ENCODE assay signal across 21 cellular contexts in genomic region chr1:58943776-58944175, GRCh38.
DNase-seq lines count a peak whose midpoint lies in the region; ATAC-seq and TF ChIP-seq lines count a peak whose summit lies in the region.
"Had no signal": no experiment of that assay in that cellular context is flagged by ENCODE, and none has a peak within 500 bp of the region (broad histone marks: within the 10 kb centered on the region; RNA-seq: fewer than 3 reads in every experiment).

No MANE protein-coding gene starts in this region.

- H3K27ac ChIP-seq in breast epithelium (no peak overlapping the region), mesenchymal stem cell (ENCODE audit: low read length, poor library complexity, severe bottlenecking) (no peak overlapping the region)
- H3K27ac ChIP-seq: GM23248, thoracic aorta had no signal

- no peaks in the 10 kb centered on the region for H3K9me3 ChIP-seq in breast epithelium
- H3K9me3 ChIP-seq in mesenchymal stem cell (ENCODE audit: control insufficient read depth, low read length): no peaks in the 10 kb centered on the region
- H3K9me3 ChIP-seq: thoracic aorta had no signal

- H3K18ac ChIP-seq in mesenchymal stem cell (ENCODE audit: low read depth in 1 of 2, low read length in 2 of 2): peak overlapping the region in 1 of 2 experiments; percentile 29

- no peak overlapping the region for H2BK120ac ChIP-seq in mesenchymal stem cell (ENCODE audit: low read depth, low read length)

- TF ChIP-seq CTCF in MCF 10A (IDR thresholded peaks at IDR 0.05; ENCODE audit: unreplicated experiment) (no peak), breast epithelium (IDR thresholded peaks at IDR 0.05) (no peak)

- H2AK5ac ChIP-seq in mesenchymal stem cell (ENCODE audit: low read length, severe bottlenecking): peak overlapping the region; percentile 60

- peak overlapping the region; percentile 37 for H2AFZ ChIP-seq in mesenchymal stem cell (ENCODE audit: low read depth, low read length)
- H2AFZ ChIP-seq: GM23248 had no signal

- peak in 1 of 2 donors; percentile 18 for ATAC-seq in activated naive CD4-positive, alpha-beta T cell treated with anti-CD3 and anti-CD28 coated beads, Interleukin-2, amount 50 U/mL, for 72 hours
- ATAC-seq: left lobe of liver, Right ventricle myocardium inferior had no signal

- no peak overlapping the region for H2BK15ac ChIP-seq in mesenchymal stem cell (ENCODE audit: low read depth, poor library complexity, severe bottlenecking)

- peak overlapping the region in 1 of 2 experiments; percentile 39 for H2BK12ac ChIP-seq in mesenchymal stem cell (ENCODE audit: low read length in 2 of 2)

- no peak overlapping the region for H4K8ac ChIP-seq in mesenchymal stem cell (ENCODE audit: low read length)

- CTCF ChIA-PET in MCF 10A (lab: Yijun Ruan, JAX) (interaction anchor here (0.6 to 1.1 kb wide), 2 partner anchors 432 to 796 kb away, joined by 3 to 4 read pairs; no protein-coding TSS in a partner anchor), HEK293T (lab: Yijun Ruan, JAX) (no interaction called here)

- H3K79me1 ChIP-seq in mesenchymal stem cell (replicated peaks; ENCODE audit: low read length, poor library complexity, severe bottlenecking): no peaks in the 10 kb centered on the region

- H3K4me2 ChIP-seq in mesenchymal stem cell (ENCODE audit: low read length, poor library complexity, severe bottlenecking): no peak overlapping the region

- H3K4me1 ChIP-seq in breast epithelium (no peaks in the 10 kb centered on the region), mesenchymal stem cell (ENCODE audit: control insufficient read depth, insufficient read depth, low read depth, low read length) (peaks cover 3% of the 10 kb centered on the region)

- H3K27ac Mint-ChIP-seq in MCF 10A (ENCODE audit: low read depth, unreplicated experiment): no peak overlapping the region
- H3K27ac Mint-ChIP-seq in activated naive CD4-positive, alpha-beta T cell treated with anti-CD3 and anti-CD28 coated beads, Interleukin-2, amount 50 U/mL, for 72 hours: peak overlapping the region; percentile 13 to 50

- no peak overlapping the region for H3K9ac ChIP-seq in mesenchymal stem cell (ENCODE audit: low read length)
- H3K9ac ChIP-seq: GM23248 had no signal

- H3K27me3 Mint-ChIP-seq in MCF 10A (ENCODE audit: insufficient read depth, unreplicated experiment): no peaks in the 10 kb centered on the region

- intact Hi-C loops in MCF 10A (cut with micrococcal nuclease): no loop called here
- intact Hi-C loops in breast epithelium (cut with DNase I; ENCODE audit: low total_unique reads): no loop called here

- H3K4me3 ChIP-seq in breast epithelium (no peak overlapping the region), mesenchymal stem cell (ENCODE audit: insufficient read depth in 1 of 2, low read depth in 1 of 2, low read length in 2 of 2) (no peak overlapping the region)
- H3K4me3 ChIP-seq: GM23248, thoracic aorta had no signal

- POLR2A ChIA-PET in MCF 10A (lab: Yijun Ruan, JAX): interaction anchor here (1.3 to 1.4 kb wide), 2 partner anchors 9 to 16 kb away, joined by 3 read pairs; no protein-coding TSS in a partner anchor
- POLR2A ChIA-PET in HEK293T (lab: Yijun Ruan, JAX): no interaction called here

- no peaks in the 10 kb centered on the region for H3K27me3 ChIP-seq in breast epithelium
- H3K27me3 ChIP-seq in mesenchymal stem cell (ENCODE audit: control insufficient read depth in 1 of 2, insufficient read depth in 1 of 2, low read length in 2 of 2): no peaks in the 10 kb centered on the region

- no peak overlapping the region for H3K14ac ChIP-seq in mesenchymal stem cell (ENCODE audit: low read length in 2 of 2)

- 85% methylated on average over 4 of the region's 4 CpGs for whole genome bisulfite sequencing in mesenchymal stem cell

- peaks cover 5% of the 10 kb centered on the region for H3K9me3 Mint-ChIP-seq in MCF 10A (ENCODE audit: unreplicated experiment)
- H3K9me3 Mint-ChIP-seq in activated naive CD4-positive, alpha-beta T cell treated with anti-CD3 and anti-CD28 coated beads, Interleukin-2, amount 50 U/mL, for 72 hours: peaks cover 0 to 28% of the 10 kb centered on the region in 2 donors

- H3K4ac ChIP-seq in mesenchymal stem cell (ENCODE audit: low read depth in 1 of 2, low read length in 2 of 2): no peak overlapping the region

- no peak overlapping the region for H3K4me3 Mint-ChIP-seq in MCF 10A (ENCODE audit: unreplicated experiment)

- peak; percentile 22 for DNase-seq in MCF 10A (ENCODE audit: unreplicated experiment)
- no peak for DNase-seq in breast epithelium (ENCODE audit: low spot score in 2 of 2)
- no peak for DNase-seq in activated naive CD4-positive, alpha-beta T cell treated with anti-CD3 and anti-CD28 coated beads, Interleukin-2, amount 50 U/mL, for 72 hours (ENCODE audit: low spot score in 2 of 2)
- no peak for DNase-seq in mesenchymal stem cell
- no peak for DNase-seq in NOMO-1 treated with DMSO at 0.1 percent for 48 hours (lab: John Stamatoyannopoulos, UW; ENCODE audit: unreplicated experiment)
- no peak for DNase-seq in HEK293T (ENCODE audit: extremely low spot score)
- no peak for DNase-seq in mucosa of gallbladder (ENCODE audit: low spot score)
- no peak for DNase-seq in NCI-H510A (lab: John Stamatoyannopoulos, UW)
- DNase-seq: activated T-cell treated with anti-CD3 and anti-CD28 coated beads, Interleukin-2, amount 50 U/mL, for 48 hours; amniotic stem cell; COR-L47; effector CD4-positive, alpha-beta T cell; GM23248; Karpas-422; NCI-H1105; NCI-H2081 treated with DMSO at 0.1 percent for 48 hours; NCI-H510A treated with DMSO at 0.1 percent for 48 hours; nucleus accumbens had no signal

- H4K91ac ChIP-seq in mesenchymal stem cell (ENCODE audit: low read length): no peak overlapping the region

- H3K36me3 ChIP-seq in breast epithelium: no peaks in the 10 kb centered on the region
- no peaks in the 10 kb centered on the region for H3K36me3 ChIP-seq in mesenchymal stem cell (ENCODE audit: control insufficient read depth in 1 of 2, insufficient read depth in 2 of 2, low read depth in 1 of 2, low read length in 2 of 2)
- H3K36me3 ChIP-seq: thoracic aorta had no signal

- BruUV-seq in MCF 10A (replicated peaks; lab: Mats Ljungman, UMichigan): no TSS peak

- no peak overlapping the region for H2BK5ac ChIP-seq in mesenchymal stem cell (ENCODE audit: low read depth, low read length, poor library complexity, severe bottlenecking)

- no peaks in the 10 kb centered on the region for H3K36me3 Mint-ChIP-seq in MCF 10A (ENCODE audit: insufficient read depth, unreplicated experiment)
- H3K36me3 Mint-ChIP-seq in activated naive CD4-positive, alpha-beta T cell treated with anti-CD3 and anti-CD28 coated beads, Interleukin-2, amount 50 U/mL, for 72 hours: peaks cover 0 to 21% of the 10 kb centered on the region in 2 donors

- TF ChIP-seq POLR2A in breast epithelium (IDR thresholded peaks at IDR 0.05): no peak

- no peak overlapping the region for H3K23ac ChIP-seq in mesenchymal stem cell (ENCODE audit: low read length in 2 of 2)

- peaks cover 12% of the 10 kb centered on the region for H3K4me1 Mint-ChIP-seq in MCF 10A (ENCODE audit: insufficient read depth, unreplicated experiment)

TF ChIP-seq in HEK293T, 16 proteins besides CTCF, POLR2A, EP300 and RAD21:
- TF ChIP-seq FOXA1 (IDR thresholded peaks at IDR 0.05) (no peak), NFRKB (IDR thresholded peaks at IDR 0.05) (no peak), LEF1 (IDR thresholded peaks at IDR 0.05; ENCODE audit: borderline replicate concordance) (no peak)
